In genomic region chr2:69644506-69644979, GRCh38 we compare ENCODE assay signal across 1 cellular context.
TF ChIP-seq lines count a peak whose summit lies in the region.

No MANE protein-coding gene starts in this region.

TF ChIP-seq in GM23338, 12 proteins besides CTCF, POLR2A, EP300 and RAD21 (continued from another document):
- TF ChIP-seq ETS1 (IDR thresholded peaks at IDR 0.05) (no peak), NANOG (IDR thresholded peaks at IDR 0.05; ENCODE audit: borderline replicate concordance) (no peak), EZH2 (IDR thresholded peaks at IDR 0.05; ENCODE audit: low read depth, unreplicated experiment) (no peak)
